In the genomic region with DNA sequence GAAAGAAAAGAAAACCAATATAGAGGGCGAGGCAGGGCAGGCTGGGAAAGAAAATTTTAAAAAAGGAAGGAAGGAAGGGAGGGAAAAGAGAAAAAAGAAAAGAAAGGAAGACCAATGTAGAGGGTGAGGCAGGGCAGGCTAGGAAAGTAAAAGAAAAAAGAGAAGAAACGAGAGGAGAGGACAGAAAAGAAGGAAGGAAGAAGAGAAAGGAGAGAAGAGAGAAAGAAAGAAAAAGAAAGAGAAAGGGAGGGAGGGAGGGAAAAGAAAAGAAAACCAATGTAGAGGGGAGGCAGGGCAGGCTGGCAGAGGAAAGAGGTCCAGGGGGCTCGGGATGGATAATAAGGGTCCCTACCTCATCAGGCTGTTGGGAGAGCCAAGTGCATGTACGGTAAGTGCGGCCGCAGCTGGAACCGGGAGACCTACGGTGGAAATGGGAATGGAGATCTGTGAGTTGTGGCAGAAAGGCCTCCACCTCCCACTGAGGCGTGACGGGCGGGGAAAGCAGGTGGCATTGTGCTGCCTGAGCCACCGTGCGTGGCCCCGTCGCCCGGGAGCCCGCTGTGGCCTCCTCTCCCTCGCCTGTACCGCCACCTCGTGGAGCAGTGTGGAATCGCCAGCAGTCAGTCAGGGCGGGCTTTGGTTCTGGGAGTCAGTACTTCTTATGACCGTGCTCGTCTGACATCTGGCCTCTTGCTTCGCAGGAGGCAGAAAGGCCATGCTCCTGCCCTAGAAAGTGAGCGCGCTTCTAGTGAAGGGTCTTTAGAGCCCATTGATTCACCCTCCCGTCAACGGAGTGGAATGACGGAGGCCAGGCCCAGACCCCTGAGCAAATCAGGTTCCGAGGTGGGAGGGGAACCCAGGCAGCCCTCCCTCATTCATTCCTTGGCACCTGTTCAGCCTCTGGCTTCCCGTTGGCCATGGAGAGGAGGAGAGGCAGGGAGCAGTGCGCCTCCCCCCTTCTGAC, we compare ENCODE assay signal across 9 cellular contexts. TPM values are rescaled to one million over a fixed set of nuclear protein-coding genes. Genes with fewer than 3 reads are reported as not detected.
DNase-seq lines count a peak whose midpoint lies in the region; ATAC-seq and TF ChIP-seq lines count a peak whose summit lies in the region.
"Had no signal": no experiment of that assay in that cellular context is flagged by ENCODE, and none has a peak within 500 bp of the region (broad histone marks: within the 10 kb centered on the region; RNA-seq: fewer than 3 reads in every experiment).

No MANE protein-coding gene starts in this region.

- no peak for TF ChIP-seq EP300 in Ishikawa (IDR thresholded peaks at IDR 0.05; ENCODE audit: borderline replicate concordance)

- H3K4me2 ChIP-seq in OCI-LY3 (ENCODE audit: low read length): peak overlapping the region; percentile 92

- no peaks in the 10 kb centered on the region for H4K20me1 ChIP-seq in OCI-LY3 (ENCODE audit: insufficient read depth, low read length)

- DNase-seq in DMS 273 treated with DMSO at 0.1 percent for 48 hours (lab: John Stamatoyannopoulos, UW) (peak; percentile 75), epithelial cell of proximal tubule (ENCODE audit: low read depth) (no peak), myocyte (ENCODE audit: low read depth) (peak; percentile 82)
- DNase-seq in activated CD8-positive, alpha-beta memory T cell treated with anti-CD3 and anti-CD28 coated beads, Interleukin-2, amount 50 U/mL, for 48 hours: peak; percentile 99
- DNase-seq in stimulated activated CD8-positive, alpha-beta memory T cell treated with anti-CD3 and anti-CD28 coated beads, Interleukin-7, amount 100 ng/mL, for 24 hours (ENCODE audit: low read depth): peak; percentile 88

- peak overlapping the region; percentile 97 for H2AFZ ChIP-seq in OCI-LY3 (ENCODE audit: low read depth, low read length)

- H3K27me3 ChIP-seq in OCI-LY3 (ENCODE audit: low read depth, low read length): peaks cover 7% of the 10 kb centered on the region; the same call in 1 of the 2 replicates

- no peak overlapping the region for H3K27ac ChIP-seq in OCI-LY3 (ENCODE audit: low read length)

- TF ChIP-seq RAD21 in Ishikawa (IDR thresholded peaks at IDR 0.05; ENCODE audit: low read depth): peak; percentile 97

- peak overlapping the region; percentile 59 for H3K9ac ChIP-seq in OCI-LY3 (ENCODE audit: low read length)

- peak overlapping the region; percentile 78 for H3K4me3 ChIP-seq in OCI-LY3 (ENCODE audit: low read length)
- peak overlapping the region; percentile 31 for H3K4me3 ChIP-seq in epithelial cell of proximal tubule (ENCODE audit: low read depth, low read length)

- no peaks in the 10 kb centered on the region for H3K79me2 ChIP-seq in OCI-LY3 (ENCODE audit: low read length)

- TF ChIP-seq CTCF in OCI-LY3 (IDR thresholded peaks at IDR 0.05; ENCODE audit: low read depth, low read length): peak; percentile 90
- peak; percentile 94 for TF ChIP-seq CTCF in epithelial cell of proximal tubule (conservative IDR thresholded peaks at IDR 0.05; ENCODE audit: low read depth, low read length)

- no peaks in the 10 kb centered on the region for H3K9me3 ChIP-seq in OCI-LY3 (ENCODE audit: insufficient read depth, low read length)

- peak; percentile 91 for ATAC-seq in GM21526 (IDR thresholded peaks at IDR 0.05; ENCODE audit: low FRiP score, unreplicated experiment)

- no peaks in the 10 kb centered on the region for H3K36me3 ChIP-seq in OCI-LY3 (replicated peaks; ENCODE audit: low read depth, low read length)

- H3K4me1 ChIP-seq in OCI-LY3 (ENCODE audit: low read length): peaks cover 19% of the 10 kb centered on the region

TF ChIP-seq in Ishikawa, 13 proteins besides CTCF, POLR2A, EP300 and RAD21:
- no peak for TF ChIP-seq FOXM1 (IDR thresholded peaks at IDR 0.05; ENCODE audit: borderline replicate concordance, low read depth)
- TF ChIP-seq TAF1 (IDR thresholded peaks at IDR 0.05; ENCODE audit: low read depth): no peak
- TF ChIP-seq, protein P1, sequence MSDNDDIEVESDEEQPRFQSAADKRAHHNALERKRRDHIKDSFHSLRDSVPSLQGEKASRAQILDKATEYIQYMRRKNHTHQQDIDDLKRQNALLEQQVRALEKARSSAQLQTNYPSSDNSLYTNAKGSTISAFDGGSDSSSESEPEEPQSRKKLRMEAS (IDR thresholded peaks at IDR 0.05): peak; percentile 84
- no peak for TF ChIP-seq YY1 (IDR thresholded peaks at IDR 0.05; ENCODE audit: low read depth)
- TF ChIP-seq ZBTB7A (IDR thresholded peaks at IDR 0.05; ENCODE audit: low read depth): no peak

RNA-seq across cellular contexts. Expression of a gene that starts 10.4 kb away (rescaled TPM):
- total RNA-seq in epithelial cell of proximal tubule (392 and 572 TPM in 2 replicates), myocyte (213 and 306 TPM in 2 replicates)
- 138 TPM for polyA plus RNA-seq in myocyte (2012)

RNA-seq across cellular contexts. Expression of a gene that starts 23.1 kb away (rescaled TPM):
- total RNA-seq in epithelial cell of proximal tubule: not detected in 2 replicates
- total RNA-seq in myocyte: not detected in 2 replicates
- polyA plus RNA-seq in myocyte (2012): not detected
- total RNA-seq: glomerular endothelial cell had no signal

RNA-seq across cellular contexts. Expression of a gene that starts 33.2 kb away (rescaled TPM):
- total RNA-seq in epithelial cell of proximal tubule (23.4 and 31.5 TPM in 2 replicates), myocyte (33.2 and 36.1 TPM in 2 replicates)
- polyA plus RNA-seq in myocyte (2012): 21.8 TPM

RNA-seq across cellular contexts. Expression of a gene that starts 40.3 kb away (rescaled TPM):
- total RNA-seq in epithelial cell of proximal tubule (189 and 228 TPM in 2 replicates), myocyte (73.5 and 88.0 TPM in 2 replicates)
- polyA plus RNA-seq in myocyte (2012): 143 TPM

RNA-seq across cellular contexts. Expression of a gene that starts 50.7 kb away (rescaled TPM):
- total RNA-seq in epithelial cell of proximal tubule (3.1 and 4.3 TPM in 2 replicates), myocyte (4.8 and 12.5 TPM in 2 replicates)
- 1.1 TPM for polyA plus RNA-seq in myocyte (2012)
